In the genomic region with DNA sequence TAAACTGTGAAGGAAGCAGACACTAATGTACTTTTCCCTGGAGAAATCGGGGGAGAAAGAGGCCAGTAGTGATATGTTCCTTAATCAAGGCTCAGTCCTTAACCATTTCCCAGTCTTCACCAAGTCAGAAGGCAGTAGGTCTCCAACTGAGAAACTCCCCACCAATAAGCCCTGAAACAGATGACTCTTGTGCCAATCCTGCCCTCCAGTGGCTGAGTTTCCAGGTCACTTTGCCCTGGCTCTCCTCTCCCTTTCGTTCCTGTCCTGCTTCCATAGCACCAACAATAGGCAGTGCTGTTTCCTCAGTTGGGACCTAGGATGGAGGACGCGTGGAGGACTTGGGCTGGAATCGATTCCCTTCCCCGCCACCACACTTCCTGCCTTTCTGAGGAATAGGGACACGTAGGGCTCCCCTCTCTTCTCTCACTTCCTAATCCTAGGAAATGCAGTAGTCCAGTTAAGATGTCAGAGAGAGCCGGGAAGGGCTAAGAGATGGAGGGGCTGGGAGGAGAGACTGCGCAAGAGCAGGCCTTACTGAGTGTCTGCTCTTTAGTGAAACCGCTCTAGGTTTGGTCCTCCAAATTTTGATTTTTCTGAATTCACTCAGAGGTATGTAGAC, we compare ENCODE assay signal across 9 cellular contexts. TPM values are rescaled to one million over a fixed set of nuclear protein-coding genes. Genes with fewer than 3 reads are reported as not detected.
DNase-seq lines count a peak whose midpoint lies in the region; ATAC-seq and TF ChIP-seq lines count a peak whose summit lies in the region.
"Had no signal": no experiment of that assay in that cellular context is flagged by ENCODE, and none has a peak within 500 bp of the region (broad histone marks: within the 10 kb centered on the region; RNA-seq: fewer than 3 reads in every experiment).

No MANE protein-coding gene starts in this region.

- H3K4me1 Mint-ChIP-seq in endodermal cell (peaks cover 9% of the 10 kb centered on the region), osteocyte (ENCODE audit: unreplicated experiment) (no peaks in the 10 kb centered on the region)
- H3K4me1 Mint-ChIP-seq in naive thymus-derived CD8-positive, alpha-beta T cell = peaks cover 0 to 2% (median 0%) of the 10 kb centered on the region in 4 donors

- peak; percentile 87 for TF ChIP-seq RAD21 in IMR-90 (IDR thresholded peaks at IDR 0.05; ENCODE audit: low read length)

- peak overlapping the region; percentile 55 for H2AK9ac ChIP-seq in IMR-90 (replicated peaks; ENCODE audit: low read depth, low read length, poor library complexity)

- H3K56ac ChIP-seq in IMR-90 (ENCODE audit: extremely low read depth, insufficient read depth, low read length) = no peak overlapping the region

- H3K36me3 Mint-ChIP-seq in endodermal cell (ENCODE audit: low read depth) (no peaks in the 10 kb centered on the region), osteocyte (ENCODE audit: unreplicated experiment) (no peaks in the 10 kb centered on the region)
- no peaks in the 10 kb centered on the region for H3K36me3 Mint-ChIP-seq in naive thymus-derived CD8-positive, alpha-beta T cell

- H3K4me2 ChIP-seq in IMR-90 (ENCODE audit: low read depth, low read length) = no peak overlapping the region

- H3K4me1 ChIP-seq in IMR-90 (ENCODE audit: control insufficient read depth, insufficient read depth, low read length) (peaks cover 2% of the 10 kb centered on the region), endodermal cell (ENCODE audit: control insufficient read depth, insufficient read depth, low read length) (peaks cover 6% of the 10 kb centered on the region)

- BruUV-seq in IMR-90 (replicated peaks; lab: Mats Ljungman, UMichigan) = no TSS peak

- peak overlapping the region; percentile 77; the same call in 1 of the 2 replicates for H2AK5ac ChIP-seq in IMR-90 (ENCODE audit: low read depth, low read length)

- H4K20me1 ChIP-seq in IMR-90 (ENCODE audit: insufficient read depth, low read length) = no peaks in the 10 kb centered on the region

- H3K27me3 Mint-ChIP-seq in endodermal cell (ENCODE audit: insufficient read depth) (peaks cover 7% of the 10 kb centered on the region), osteocyte (ENCODE audit: unreplicated experiment) (no peaks in the 10 kb centered on the region)
- peaks cover 7 to 15% (median 12%) of the 10 kb centered on the region in 5 donors for H3K27me3 Mint-ChIP-seq in naive thymus-derived CD8-positive, alpha-beta T cell

- H2BK15ac ChIP-seq in IMR-90 (ENCODE audit: low read depth, low read length) = peak overlapping the region; percentile 5; the same call in 1 of the 3 replicates

- peaks cover 1% of the 10 kb centered on the region; the same call in 1 of the 2 replicates for H3K36me3 ChIP-seq in IMR-90 (ENCODE audit: control insufficient read depth, insufficient read depth, low read length)
- H3K36me3 ChIP-seq in endodermal cell (ENCODE audit: control insufficient read depth, insufficient read depth, low read length) = no peaks in the 10 kb centered on the region

- peak overlapping the region; percentile 71; the same call in 1 of the 2 replicates for H3K4ac ChIP-seq in IMR-90 (ENCODE audit: low read depth, low read length)

- H3K27me3 ChIP-seq in IMR-90 (ENCODE audit: control insufficient read depth, insufficient read depth, low read length) = no peaks in the 10 kb centered on the region
- peaks cover 24% of the 10 kb centered on the region for H3K27me3 ChIP-seq in endodermal cell (ENCODE audit: control insufficient read depth, insufficient read depth, low read length, poor library complexity, severe bottlenecking)

- H2AFZ ChIP-seq in IMR-90 (replicated peaks; ENCODE audit: low read length, poor library complexity) = peak overlapping the region; percentile 86

- intact Hi-C loops in IMR-90 (cut with micrococcal nuclease) = loop anchor here (1.0 to 2.0 kb wide), 4 partner anchors 52 to 353 kb away; no protein-coding TSS in a partner anchor

- H3K9me1 ChIP-seq in IMR-90 (ENCODE audit: insufficient read depth, low read length) = no peaks in the 10 kb centered on the region

- H2BK5ac ChIP-seq in IMR-90 (ENCODE audit: low read depth, low read length, poor library complexity, severe bottlenecking) = no peak overlapping the region

- no peaks in the 10 kb centered on the region for H3K9me3 Mint-ChIP-seq in endodermal cell
- H3K9me3 Mint-ChIP-seq in osteocyte (ENCODE audit: unreplicated experiment) = no peaks in the 10 kb centered on the region
- H3K9me3 Mint-ChIP-seq in naive thymus-derived CD8-positive, alpha-beta T cell = no peaks in the 10 kb centered on the region

- H3K4me3 ChIP-seq in IMR-90 (ENCODE audit: insufficient read depth, low read depth, low read length) (no peak overlapping the region), endodermal cell (ENCODE audit: low read length) (no peak overlapping the region)

- ATAC-seq in IMR-90 (ENCODE audit: low read depth) = peak; percentile 94
- no peak for ATAC-seq in HG02885 (IDR thresholded peaks at IDR 0.05; ENCODE audit: poor library complexity, unreplicated experiment)
- ATAC-seq in naive thymus-derived CD8-positive, alpha-beta T cell = no peak

- DNase-seq in A172 (ENCODE audit: low spot score) = peak; percentile 90
- DNase-seq in GDM1 (lab: John Stamatoyannopoulos, UW) = peak; percentile 32
- peak; percentile 79 for DNase-seq in IMR-90
- peak; percentile 84 for DNase-seq in RKO (ENCODE audit: low spot score)
- DNase-seq in endodermal cell = peak; percentile 95
- no peak for DNase-seq in osteocyte (ENCODE audit: extremely low spot score, unreplicated experiment)
- no peak for DNase-seq in naive thymus-derived CD8-positive, alpha-beta T cell

- H3K79me1 ChIP-seq in IMR-90 (ENCODE audit: low read depth in 1 of 2, low read length in 2 of 2) = no peaks in the 10 kb centered on the region

- H3K18ac ChIP-seq in IMR-90 (ENCODE audit: low read depth, low read length) = no peak overlapping the region

- H2BK20ac ChIP-seq in IMR-90 (ENCODE audit: low read depth, low read length) = 0 out of 2 replicates have a peak overlapping the region, but pooled peaks have one; percentile 29

- TF ChIP-seq CTCF in IMR-90 (conservative IDR thresholded peaks at IDR 0.05; ENCODE audit: low read depth, low read length) (peak; percentile 76), endodermal cell (conservative IDR thresholded peaks at IDR 0.05) (peak; percentile 89), osteocyte (IDR thresholded peaks at IDR 0.05) (peak; percentile 84)

- dilution Hi-C loops in IMR-90 (cut with HindIII; ENCODE audit: low sequenced_read_pairs, unreplicated experiment) = no loop called here

- H3K14ac ChIP-seq in IMR-90 (replicated peaks; ENCODE audit: low read depth, low read length) = no peak overlapping the region

- H3K27ac ChIP-seq in IMR-90 (ENCODE audit: insufficient read depth, low read length) (no peak overlapping the region), endodermal cell (ENCODE audit: low read depth, low read length) (no peak overlapping the region)

- no peak overlapping the region for H3K23ac ChIP-seq in IMR-90 (ENCODE audit: low read depth, low read length)

- H4K5ac ChIP-seq in IMR-90 (ENCODE audit: low read depth, low read length) = no peak overlapping the region; the same call in 1 of the 2 replicates

- WGBS in IMR-90 (ENCODE audit: extremely low coverage in 2 of 2, insufficient read length in 1 of 2), 2 experiments = no CpG with 5 or more reads among the region's 10 CpGs
- 48 to 62% methylated on average over 5 to 10 of the region's 10 CpGs for WGBS in endodermal cell (ENCODE audit: insufficient coverage in 1 of 2, insufficient read length in 1 of 2), 2 experiments

- no peak overlapping the region for H3K9ac ChIP-seq in IMR-90 (ENCODE audit: low read depth, low read length)
- no peak overlapping the region for H3K9ac ChIP-seq in endodermal cell (ENCODE audit: extremely low read depth, low read length, poor library complexity, severe bottlenecking)

- no peak for TF ChIP-seq POLR2A in IMR-90 (IDR thresholded peaks at IDR 0.05; ENCODE audit: low read depth, low read length)

- in situ Hi-C loops in IMR-90 (cut with MboI; ENCODE audit: low sequenced_read_pairs) = loop anchor here (10.0 kb wide), 1 partner anchor 124 kb away; no protein-coding TSS in a partner anchor

- peak overlapping the region; percentile 57; the same call in 1 of the 2 replicates for H4K91ac ChIP-seq in IMR-90 (ENCODE audit: insufficient read depth, low read depth, low read length)

- H3K4me3 Mint-ChIP-seq in endodermal cell = no peak overlapping the region
- H3K4me3 Mint-ChIP-seq in osteocyte (ENCODE audit: unreplicated experiment) = no peak overlapping the region
- no peak overlapping the region for H3K4me3 Mint-ChIP-seq in naive thymus-derived CD8-positive, alpha-beta T cell

- peak overlapping the region in 1 of 2 experiments; percentile 70; a peak in 2 of 4 replicates for H4K8ac ChIP-seq in IMR-90 (ENCODE audit: low read depth in 2 of 2, low read length in 2 of 2)

- H3K9me3 ChIP-seq in IMR-90 (ENCODE audit: control insufficient read depth, insufficient read depth, low read length) = no peaks in the 10 kb centered on the region
- no peaks in the 10 kb centered on the region for H3K9me3 ChIP-seq in endodermal cell (ENCODE audit: control insufficient read depth, low read length)

- H3K27ac Mint-ChIP-seq in endodermal cell = no peak overlapping the region
- H3K27ac Mint-ChIP-seq in osteocyte (ENCODE audit: unreplicated experiment) = no peak overlapping the region
- H3K27ac Mint-ChIP-seq in naive thymus-derived CD8-positive, alpha-beta T cell = no peak overlapping the region

- CTCF ChIA-PET in IMR-90 (lab: Yijun Ruan, JAX) = interaction anchor here (0.7 kb wide), 1 partner anchor 94 kb away, joined by 3 read pairs; no protein-coding TSS in a partner anchor

- H2BK120ac ChIP-seq in IMR-90 (ENCODE audit: low read depth, low read length) = peak overlapping the region; percentile 62

- POLR2A ChIA-PET in IMR-90 (lab: Charles Lee; ENCODE audit: unreplicated experiment) = no interaction called here
- POLR2A ChIA-PET in naive thymus-derived CD8-positive, alpha-beta T cell (lab: Charles Lee) = no interaction called here

TF ChIP-seq in IMR-90, 13 proteins besides CTCF, POLR2A, EP300 and RAD21 (continues in another document):
- TF ChIP-seq FOS (IDR thresholded peaks at IDR 0.05; ENCODE audit: low read depth, low read length) = no peak
- TF ChIP-seq, protein P1, sequence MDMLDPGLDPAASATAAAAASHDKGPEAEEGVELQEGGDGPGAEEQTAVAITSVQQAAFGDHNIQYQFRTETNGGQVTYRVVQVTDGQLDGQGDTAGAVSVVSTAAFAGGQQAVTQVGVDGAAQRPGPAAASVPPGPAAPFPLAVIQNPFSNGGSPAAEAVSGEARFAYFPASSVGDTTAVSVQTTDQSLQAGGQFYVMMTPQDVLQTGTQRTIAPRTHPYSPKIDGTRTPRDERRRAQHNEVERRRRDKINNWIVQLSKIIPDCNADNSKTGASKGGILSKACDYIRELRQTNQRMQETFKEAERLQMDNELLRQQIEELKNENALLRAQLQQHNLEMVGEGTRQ (IDR thresholded peaks at IDR 0.05; ENCODE audit: low read depth, low read length) = no peak

RNA-seq across cellular contexts. Expression of a gene that starts 23.4 kb away (rescaled TPM):
- total RNA-seq in A172 (2014; rRNA removed; shearing (Covaris generic)) = not detected in 2 replicates
- not detected in 2 replicates for total RNA-seq in IMR-90 (2012; rRNA removed)
- polyA plus RNA-seq in IMR-90 (2012; rRNA removed) = 0.05 TPM in 1 of 2 replicates, not detected in the other
- 0.04 and 0.14 TPM in 2 replicates for polyA plus RNA-seq in IMR-90 (2012; cell fraction: cytosol; rRNA removed)
- 0.12 and 0.13 TPM in 2 replicates for polyA plus RNA-seq in IMR-90 (2012; cell fraction: nucleus; rRNA removed; ENCODE audit: low replicate concordance)
- total RNA-seq in endodermal cell = under 1 TPM; 0.35 to 0.46 TPM
- polyA plus RNA-seq in endodermal cell (2013, experiment 1 of 2) = 0.36 TPM
- polyA plus RNA-seq in endodermal cell (2013, experiment 2 of 2) = 0.29 TPM
- total RNA-seq in osteocyte = not detected in 2 replicates
- not detected for total RNA-seq in naive thymus-derived CD8-positive, alpha-beta T cell
- polyA plus RNA-seq in naive thymus-derived CD8-positive, alpha-beta T cell = not detected
- total RNA-seq: mononuclear cell had no signal

Comparison
In these comparisons a context has a peak if more than half of its experiments do, and no peak if none do; other contexts are left out.
1. DNase-seq: peak in A172 (single experiment), GDM1 (single experiment), IMR-90 (single experiment), RKO (single experiment) and endodermal cell (single experiment); none in osteocyte (single experiment) and naive thymus-derived CD8-positive, alpha-beta T cell (0 of 10).
2. Peak in every context shown above with its lines, with median percentiles within 50 percentile points of each other: CTCF ChIP-seq.